In the genomic region with DNA sequence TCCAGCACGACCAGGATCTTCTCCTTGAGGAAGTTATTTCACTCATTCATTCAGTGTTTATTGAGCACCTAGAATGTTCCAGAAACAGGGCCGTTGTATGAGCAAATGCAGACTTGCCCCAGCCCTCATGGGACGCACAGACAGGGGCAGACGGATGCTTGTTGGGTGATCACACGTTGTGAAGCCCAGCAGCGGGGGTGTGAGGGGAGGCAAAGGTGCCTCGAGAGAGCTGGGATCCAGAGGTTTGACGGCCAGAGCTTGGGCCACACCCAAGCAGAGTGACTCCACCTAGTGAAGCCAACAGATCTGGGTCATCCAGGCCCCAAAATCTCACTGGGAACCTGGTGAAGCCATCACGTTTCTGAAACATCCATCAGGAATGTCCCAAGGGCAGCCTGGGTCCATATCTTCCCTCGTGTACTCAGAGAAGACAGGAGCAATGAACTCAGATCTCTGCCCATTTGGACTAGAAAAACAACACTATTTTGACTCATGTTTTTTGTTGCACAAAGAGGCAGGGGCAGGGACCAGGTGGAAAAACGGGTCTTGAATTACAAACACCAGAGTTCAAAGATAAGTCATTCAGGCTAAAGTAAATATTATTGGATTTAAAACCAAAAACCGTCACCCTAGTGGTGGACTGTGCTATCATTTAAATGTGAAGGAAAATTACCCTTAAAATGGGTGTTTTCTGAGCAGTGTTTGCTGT, we compare ENCODE assay signal across 1 cellular context.
TF ChIP-seq lines count a peak whose summit lies in the region.

No MANE protein-coding gene starts in this region.

TF ChIP-seq in IMR-90, 13 proteins besides CTCF, POLR2A, EP300 and RAD21 (continued from another document):
- TF ChIP-seq, protein P1, sequence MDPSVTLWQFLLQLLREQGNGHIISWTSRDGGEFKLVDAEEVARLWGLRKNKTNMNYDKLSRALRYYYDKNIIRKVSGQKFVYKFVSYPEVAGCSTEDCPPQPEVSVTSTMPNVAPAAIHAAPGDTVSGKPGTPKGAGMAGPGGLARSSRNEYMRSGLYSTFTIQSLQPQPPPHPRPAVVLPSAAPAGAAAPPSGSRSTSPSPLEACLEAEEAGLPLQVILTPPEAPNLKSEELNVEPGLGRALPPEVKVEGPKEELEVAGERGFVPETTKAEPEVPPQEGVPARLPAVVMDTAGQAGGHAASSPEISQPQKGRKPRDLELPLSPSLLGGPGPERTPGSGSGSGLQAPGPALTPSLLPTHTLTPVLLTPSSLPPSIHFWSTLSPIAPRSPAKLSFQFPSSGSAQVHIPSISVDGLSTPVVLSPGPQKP (IDR thresholded peaks at IDR 0.05; ENCODE audit: borderline replicate concordance, low read depth, low read length): no peak
- peak; percentile 22; the same call in 1 of the 2 replicates for TF ChIP-seq SMC3 (IDR thresholded peaks at IDR 0.05; ENCODE audit: low read depth, low read length)
- TF ChIP-seq MXI1 (IDR thresholded peaks at IDR 0.05; ENCODE audit: borderline replicate concordance, low read depth, low read length): no peak
- no peak for TF ChIP-seq NFE2L2 (IDR thresholded peaks at IDR 0.05; ENCODE audit: low read depth, low read length)
